10 cellular contexts compared by ENCODE assay signal in genomic region chr11:23079382-23079813, GRCh38.
A peak's percentile ranks its signal among the peaks of the same experiment; 100 is the strongest.
DNase-seq lines count a peak whose midpoint lies in the region; ATAC-seq and TF ChIP-seq lines count a peak whose summit lies in the region.
"Had no signal": no experiment of that assay in that cellular context is flagged by ENCODE, and none has a peak within 500 bp of the region (broad histone marks: within the 10 kb centered on the region; RNA-seq: fewer than 3 reads in every experiment).

No MANE protein-coding gene starts in this region.

- TF ChIP-seq CTCF in breast epithelium (IDR thresholded peaks at IDR 0.05): no peak

- peak overlapping the region; percentile 10 for H3K4me3 ChIP-seq in GM23248
- H3K4me3 ChIP-seq in breast epithelium: no peak overlapping the region
- H3K4me3 ChIP-seq: thyroid gland had no signal

- 1 to 13% methylated on average over 3 of the region's 3 CpGs for WGBS in GM23248 (ENCODE audit: low coverage in 1 of 2, low lambda C conversion rate in 2 of 2, missing lambda C conversion rate in 2 of 2), 2 experiments

- H3K9me2 ChIP-seq in GM23248 (ENCODE audit: insufficient read depth): no peaks in the 10 kb centered on the region

- H3K27ac ChIP-seq in GM23248: peak overlapping the region; percentile 1; the same call in 1 of the 2 replicates
- H3K27ac ChIP-seq in breast epithelium: no peak overlapping the region
- H3K27ac ChIP-seq: thyroid gland had no signal

- H2AFZ ChIP-seq in GM23248: no peak overlapping the region

- H3K4me1 ChIP-seq in GM23248 (ENCODE audit: insufficient read depth) (peaks cover 18% of the 10 kb centered on the region), breast epithelium (no peaks in the 10 kb centered on the region)
- H3K4me1 ChIP-seq: thyroid gland had no signal

- no peaks in the 10 kb centered on the region for H4K20me1 ChIP-seq in GM23248 (ENCODE audit: insufficient read depth)

- no peaks in the 10 kb centered on the region for H3K9me3 ChIP-seq in GM23248 (ENCODE audit: low read depth)
- H3K9me3 ChIP-seq in breast epithelium: no peaks in the 10 kb centered on the region
- H3K9me3 ChIP-seq: thyroid gland had no signal

- H3K9ac ChIP-seq in GM23248: no peak overlapping the region

- H3K4me2 ChIP-seq in GM23248 (ENCODE audit: unreplicated experiment): peak overlapping the region; percentile 71

- ATAC-seq in GM18858 (IDR thresholded peaks at IDR 0.05; ENCODE audit: unreplicated experiment) (peak; percentile 73), HG03439 (IDR thresholded peaks at IDR 0.05; ENCODE audit: unreplicated experiment) (peak; percentile 79)

- H3K79me2 ChIP-seq in GM23248 (ENCODE audit: insufficient read depth): no peaks in the 10 kb centered on the region

- H3K27me3 ChIP-seq in GM23248 (replicated peaks; ENCODE audit: insufficient read depth) (no peaks in the 10 kb centered on the region), breast epithelium (no peaks in the 10 kb centered on the region)
- H3K27me3 ChIP-seq: thyroid gland had no signal

- TF ChIP-seq POLR2A in breast epithelium (IDR thresholded peaks at IDR 0.05): no peak

- in situ Hi-C loops in GM23248 (cut with MboI): no loop called here

- peaks cover 14% of the 10 kb centered on the region for H3F3A ChIP-seq in GM23248 (ENCODE audit: insufficient read depth)

- intact Hi-C loops in breast epithelium (cut with DNase I; ENCODE audit: low total_unique reads): no loop called here

- DNase-seq in GM23248 (peak; percentile 41), foreskin melanocyte (peak; percentile 44), mucosa of gallbladder (ENCODE audit: low spot score) (no peak), NCI-H526 treated with DMSO at 0.1 percent for 48 hours (lab: John Stamatoyannopoulos, UW) (no peak), mesenteric fat pad (ENCODE audit: low spot score) (no peak), breast epithelium (ENCODE audit: low spot score in 2 of 2) (no peak)
- DNase-seq: cerebellar nuclear complex, thyroid gland had no signal

- H3K36me3 ChIP-seq in GM23248 (ENCODE audit: low read depth): no peaks in the 10 kb centered on the region
- H3K36me3 ChIP-seq in breast epithelium: no peaks in the 10 kb centered on the region
- H3K36me3 ChIP-seq: thyroid gland had no signal

Comparison
In these comparisons a context has a peak if more than half of its experiments do, and no peak if none do; other contexts are left out.
1. DNase-seq: peak in GM23248 (single experiment) and foreskin melanocyte (single experiment); none in mucosa of gallbladder (single experiment), NCI-H526 treated with DMSO at 0.1 percent for 48 hours (single experiment), mesenteric fat pad (single experiment) and breast epithelium (0 of 2).